Comparison of ENCODE assay signal across 15 cellular contexts in genomic region chr19:48341006-48341405, GRCh38. TPM values are rescaled to one million over a fixed set of nuclear protein-coding genes. Genes with fewer than 3 reads are reported as not detected.
A peak's percentile ranks its signal among the peaks of the same experiment; 100 is the strongest.
DNase-seq lines count a peak whose midpoint lies in the region; ATAC-seq and TF ChIP-seq lines count a peak whose summit lies in the region.
"Had no signal": no experiment of that assay in that cellular context is flagged by ENCODE, and none has a peak within 500 bp of the region (broad histone marks: within the 10 kb centered on the region; RNA-seq: fewer than 3 reads in every experiment).

No MANE protein-coding gene starts in this region.

- no peak overlapping the region for H3K4me3 ChIP-seq in HCT116 (replicated peaks in 1 of 2; ENCODE audit: low read depth in 1 of 2, low read length in 2 of 2)
- no peak overlapping the region for H3K4me3 ChIP-seq in stomach
- H3K4me3 ChIP-seq: coronary artery, testis had no signal

- no peak overlapping the region for H2AFZ ChIP-seq in HCT116 (ENCODE audit: low read depth, low read length, poor library complexity, severe bottlenecking)

- WGBS in stomach, 5 donors, result 89 to 97% (median 94%) methylated on average over 11 of the region's 11 CpGs

- TF ChIP-seq RAD21 in HCT116 (IDR thresholded peaks at IDR 0.05; ENCODE audit: low read depth), result no peak

- H3K79me2 ChIP-seq in HCT116 (ENCODE audit: insufficient read depth, low read length), result no peaks in the 10 kb centered on the region

- H3K4me1 ChIP-seq in HCT116 (ENCODE audit: control insufficient read depth in 1 of 2, insufficient read depth in 2 of 2, low read length in 2 of 2), result peaks cover 10 to 27% of the 10 kb centered on the region in 2 experiments
- no peaks in the 10 kb centered on the region for H3K4me1 ChIP-seq in stomach
- H3K4me1 ChIP-seq: testis had no signal

- RAD21 ChIA-PET in HCT116 (lab: Charles Lee; ENCODE audit: low non-redundant PET in 1 of 2, low total read pairs in 2 of 2, uncharacterized antibody in 2 of 2, unreplicated experiment in 2 of 2), result no interaction called here

- H3K9ac ChIP-seq in HCT116 (ENCODE audit: low read length), result no peak overlapping the region

- H3K9me3 ChIP-seq in HCT116 (ENCODE audit: control insufficient read depth in 1 of 2, insufficient read depth in 1 of 2, low read depth in 1 of 2, low read length in 2 of 2), result no peaks in the 10 kb centered on the region
- no peaks in the 10 kb centered on the region for H3K9me3 ChIP-seq in stomach
- H3K9me3 ChIP-seq: testis had no signal

- DNase-seq in HCT116 (ENCODE audit: low read depth, low spot score), result no peak
- peak; percentile 72 for DNase-seq in NCI-H2081 treated with DMSO at 0.1 percent for 48 hours (lab: John Stamatoyannopoulos, UW)
- peak; percentile 37 for DNase-seq in amniotic epithelial cell (ENCODE audit: low read depth)
- peak; percentile 44 for DNase-seq in occipital lobe (lab: John Stamatoyannopoulos, UW)
- DNase-seq in stomach, result no peak
- DNase-seq: activated CD8-positive, alpha-beta T cell treated with anti-CD3 and anti-CD28 coated beads, Interleukin-2, amount 10 ng/mL, durations not matched to agents 7 days and 5 days; activated naive CD4-positive, alpha-beta T cell treated with anti-CD3 and anti-CD28 coated beads, Interleukin-2, amount 10 ng/mL, durations not matched to agents 7 days and 5 days; immature natural killer cell; testis had no signal

- CTCF ChIA-PET in HCT116 (lab: Charles Lee), result interaction anchor here (0.6 to 1.6 kb wide), 5 partner anchors 8 to 630 kb away, joined by 3 to 6 read pairs (median 4); no protein-coding TSS in a partner anchor

- no TSS peak for BruUV-seq in HCT116 (replicated peaks; lab: Mats Ljungman, UMichigan)

- H3K9me2 ChIP-seq in HCT116 (ENCODE audit: insufficient read depth), result no peaks in the 10 kb centered on the region

- H4K20me1 ChIP-seq in HCT116 (ENCODE audit: insufficient read depth), result no peaks in the 10 kb centered on the region

- peak overlapping the region; percentile 20; the same call in 1 of the 2 replicates for H3K4me2 ChIP-seq in HCT116 (ENCODE audit: low read length)

- no peaks in the 10 kb centered on the region for H3K27me3 ChIP-seq in HCT116 (ENCODE audit: insufficient read depth, low read length)
- H3K27me3 ChIP-seq in stomach, result no peaks in the 10 kb centered on the region
- H3K27me3 ChIP-seq: testis had no signal

- TF ChIP-seq EP300 in stomach (IDR thresholded peaks at IDR 0.05), result no peak

- peak overlapping the region; percentile 5; the same call in 1 of the 2 replicates for H3K27ac ChIP-seq in HCT116 (ENCODE audit: low read depth, low read length)
- H3K27ac ChIP-seq in stomach, result no peak overlapping the region
- H3K27ac ChIP-seq: coronary artery, testis had no signal

- POLR2A ChIA-PET in HCT116 (lab: Charles Lee), result interaction anchor here (1.1 kb wide), 1 partner anchor 14 kb away, joined by 4 read pairs; no protein-coding TSS in a partner anchor

- ATAC-seq in HCT116 (peak; percentile 33; the same call in 1 of the 2 replicates), HG03039 (IDR thresholded peaks at IDR 0.05; ENCODE audit: unreplicated experiment) (no peak), HG03469 (IDR thresholded peaks at IDR 0.05; ENCODE audit: unreplicated experiment) (no peak)
- ATAC-seq: activated CD8-positive, alpha-beta T cell treated with anti-CD3 and anti-CD28 coated beads, Interleukin-2, amount 10 ng/mL, durations not matched to agents 7 days and 5 days; sciatic nerve had no signal

- H3K36me3 ChIP-seq in HCT116 (ENCODE audit: control insufficient read depth in 1 of 2, insufficient read depth in 2 of 2, low read length in 2 of 2) (no peaks in the 10 kb centered on the region), stomach (peaks cover 0 to 21% (median 13%) of the 10 kb centered on the region in 4 donors)

- TF ChIP-seq POLR2A in HCT116 (IDR thresholded peaks at IDR 0.05; ENCODE audit: borderline replicate concordance, extremely low read depth, insufficient read depth, insufficient read length), result no peak
- TF ChIP-seq POLR2A in stomach (IDR thresholded peaks at IDR 0.05), result no peak

- intact Hi-C loops in HCT116 (cut with micrococcal nuclease), result no loop called here
- intact Hi-C loops in stomach (cut with DNase I; ENCODE audit: low total_unique reads), result no loop called here

- TF ChIP-seq CTCF in HCT116 (IDR thresholded peaks at IDR 0.05 in 2 of 3, conservative IDR thresholded peaks at IDR 0.05 in 1 of 3; ENCODE audit: borderline replicate concordance in 1 of 3, insufficient read depth in 1 of 3, low read depth in 2 of 3, low read length in 2 of 3), result no peak
- TF ChIP-seq CTCF in stomach (IDR thresholded peaks at IDR 0.05), result no peak

TF ChIP-seq in HCT116, 20 proteins besides CTCF, POLR2A, EP300 and RAD21:
- TF ChIP-seq MAX (IDR thresholded peaks at IDR 0.05) (peak; percentile 20; the same call in 1 of the 2 replicates), SRF (IDR thresholded peaks at IDR 0.05; ENCODE audit: low read depth) (no peak)

RNA-seq across cellular contexts. Expression of gene EMP3, which starts 15.7 kb away (rescaled TPM):
- 92.9 TPM for total RNA-seq in HCT116 (2021; ENCODE audit: unreplicated experiment)
- polyA plus RNA-seq in HCT116 (2012), result 191 and 197 TPM in 2 replicates
- 7.0 TPM for total RNA-seq in occipital lobe
- total RNA-seq in stomach, result 10 to 100 TPM in 4 of 5 donors, 1 to 10 TPM in 1; 6.4 to 57.2 (median 27.5) TPM
- 10 to 100 TPM; 46.4 to 61.4 (median 53.7) TPM for polyA plus RNA-seq in stomach
- total RNA-seq: HT-29 had no signal

RNA-seq across cellular contexts. Expression of gene TMEM143, which starts 22.7 kb away (rescaled TPM):
- total RNA-seq in HCT116 (2021; ENCODE audit: unreplicated experiment) (13.2 TPM), occipital lobe (3.9 TPM), stomach (10 to 100 TPM in 4 of 5 donors, 1 to 10 TPM in 1; 9.4 to 33.3 (median 12.3) TPM)
- polyA plus RNA-seq in HCT116 (2012), result 10.1 and 10.6 TPM in 2 replicates
- 1 to 10 TPM; 4.2 to 8.6 (median 7.8) TPM for polyA plus RNA-seq in stomach

RNA-seq across cellular contexts. Expression of gene SYNGR4, which starts 23.2 kb away (rescaled TPM):
- total RNA-seq in HCT116 (2021; ENCODE audit: unreplicated experiment), result 0.49 TPM
- 0.44 and 0.62 TPM in 2 replicates for polyA plus RNA-seq in HCT116 (2012)
- total RNA-seq in occipital lobe, result not detected
- not detected for total RNA-seq in stomach
- polyA plus RNA-seq in stomach, result not detected
- total RNA-seq: activated CD8-positive, alpha-beta T cell treated with anti-CD3 and anti-CD28 coated beads, Interleukin-2, amount 10 ng/mL, durations not matched to agents 7 days and 5 days; RPMI7951; sciatic nerve had no signal
- polyA plus RNA-seq: immature natural killer cell had no signal

RNA-seq across cellular contexts. Expression of gene KDELR1, which starts 50.3 kb away (rescaled TPM):
- 212 TPM for total RNA-seq in HCT116 (2021; ENCODE audit: unreplicated experiment)
- 235 and 236 TPM in 2 replicates for polyA plus RNA-seq in HCT116 (2012)
- total RNA-seq in occipital lobe, result 21.8 TPM
- total RNA-seq in stomach, result 100 to 1,000 TPM in 1 of 5 donors, 10 to 100 TPM in 4; 45.8 to 123 (median 67.7) TPM
- 10 to 100 TPM; 69.8 to 93.8 (median 72.0) TPM for polyA plus RNA-seq in stomach

RNA-seq across cellular contexts. Expression of gene GRIN2D, which starts 52.5 kb away (rescaled TPM):
- total RNA-seq in HCT116 (2021; ENCODE audit: unreplicated experiment), result 26.2 TPM
- 25.2 and 27.0 TPM in 2 replicates for polyA plus RNA-seq in HCT116 (2012)
- 2.5 TPM for total RNA-seq in occipital lobe
- 1 to 10 TPM in 1 of 5 donors, under 1 TPM in 2, not detected in 2; 0.14 to 1.8 (median 0.37) TPM for total RNA-seq in stomach
- polyA plus RNA-seq in stomach, result under 1 TPM in 2 of 3 donors, not detected in 1; 0.06 to 0.10 TPM
- polyA plus RNA-seq: immature natural killer cell had no signal

Comparison
In these comparisons a context has a peak if more than half of its experiments do, and no peak if none do; other contexts are left out.
1. DNase-seq: peak in NCI-H2081 treated with DMSO at 0.1 percent for 48 hours (single experiment), amniotic epithelial cell (single experiment) and occipital lobe (single experiment); none in HCT116 (single experiment) and stomach (single experiment).